In the genomic region with DNA sequence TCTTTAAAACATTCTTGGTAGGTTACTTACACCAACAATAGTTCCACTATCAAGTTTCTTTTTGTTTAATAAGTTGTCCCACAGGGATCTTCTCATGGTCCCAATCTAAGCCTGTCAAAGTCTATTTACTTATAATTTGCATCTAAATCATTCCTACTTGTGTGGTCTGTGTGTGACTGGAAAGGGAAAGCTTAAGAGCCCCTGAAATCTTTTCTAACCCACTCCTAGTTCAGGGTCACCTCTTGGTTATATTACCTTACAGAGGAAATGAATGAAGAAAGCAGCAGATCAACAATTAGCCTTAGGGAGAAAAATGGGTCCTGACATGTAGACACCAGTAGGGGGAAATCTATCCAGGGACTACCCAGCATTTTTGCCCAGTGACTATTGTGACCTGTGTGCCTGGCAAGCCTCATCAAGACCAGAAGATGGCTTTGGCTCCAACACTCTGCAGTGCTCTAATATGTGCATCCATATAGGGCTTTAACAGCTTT, we compare ENCODE assay signal across 9 cellular contexts.
A peak's percentile ranks its signal among the peaks of the same experiment; 100 is the strongest.
DNase-seq lines count a peak whose midpoint lies in the region; TF ChIP-seq lines count a peak whose summit lies in the region.
"Had no signal": no experiment of that assay in that cellular context is flagged by ENCODE, and none has a peak within 500 bp of the region (broad histone marks: within the 10 kb centered on the region; RNA-seq: fewer than 3 reads in every experiment).

No MANE protein-coding gene starts in this region.

- no peaks in the 10 kb centered on the region for H3K9me2 ChIP-seq in OCI-LY1 (ENCODE audit: low read depth, low read length)

- intact Hi-C loops in testis (cut with DNase I; ENCODE audit: low total_unique reads) = no loop called here
- intact Hi-C loops in posterior cingulate gyrus (cut with DNase I) = loop anchor here (5.0 kb wide), 1 partner anchor 107 kb away; no protein-coding TSS in a partner anchor
- intact Hi-C loops in adrenal gland (cut with DNase I) = no loop called here

- H3K4me2 ChIP-seq in OCI-LY1 (ENCODE audit: low read length) = no peak overlapping the region
- H3K4me2 ChIP-seq in fibroblast of lung (ENCODE audit: extremely low read depth, insufficient read depth, low read length) = no peak overlapping the region
- H3K4me2 ChIP-seq: BLaER1 treated with 17β-estradiol and CSF1 and Interleukin-3, amounts not matched to agents 10 nM and 100 nM had no signal

- H2AFZ ChIP-seq in OCI-LY1 (ENCODE audit: low read length) = no peak overlapping the region
- no peak overlapping the region for H2AFZ ChIP-seq in fibroblast of lung (ENCODE audit: low read length)

- H3K36me3 ChIP-seq in OCI-LY1 (ENCODE audit: insufficient read depth, low read length) = no peaks in the 10 kb centered on the region
- no peaks in the 10 kb centered on the region for H3K36me3 ChIP-seq in fibroblast of lung (ENCODE audit: control insufficient read depth, insufficient read depth, low read length)
- H3K36me3 ChIP-seq in testis (ENCODE audit: low read depth, missing control alignments) = no peaks in the 10 kb centered on the region
- no peaks in the 10 kb centered on the region for H3K36me3 ChIP-seq in adrenal gland (replicated peaks in 1 of 2)

- H3K79me2 ChIP-seq in OCI-LY1 (ENCODE audit: insufficient read depth, low read length) (no peaks in the 10 kb centered on the region), fibroblast of lung (ENCODE audit: control insufficient read depth, insufficient read depth, low read length) (no peaks in the 10 kb centered on the region)

- H3K4me3 ChIP-seq in OCI-LY1 (ENCODE audit: low read depth, low read length, poor library complexity, severe bottlenecking) (no peak overlapping the region), fibroblast of lung (replicated peaks in 1 of 4; ENCODE audit: control extremely low read depth in 1 of 4, insufficient read depth in 1 of 4, low read depth in 3 of 4, low read length in 4 of 4) (no peak overlapping the region), testis (no peak overlapping the region), adrenal gland (no peak overlapping the region)
- H3K4me3 ChIP-seq: BLaER1 treated with 17β-estradiol and CSF1 and Interleukin-3, amounts not matched to agents 10 nM and 100 nM had no signal

- H3K4me1 ChIP-seq in OCI-LY1 (ENCODE audit: insufficient read depth, low read length, severe bottlenecking) = no peaks in the 10 kb centered on the region
- H3K4me1 ChIP-seq in fibroblast of lung (ENCODE audit: control insufficient read depth, extremely low read depth, insufficient read depth, low read length) = no peaks in the 10 kb centered on the region
- H3K4me1 ChIP-seq in testis = peaks cover 6% of the 10 kb centered on the region
- H3K4me1 ChIP-seq in adrenal gland (replicated peaks in 1 of 2) = peaks cover 4 to 11% of the 10 kb centered on the region in 2 donors
- H3K4me1 ChIP-seq: BLaER1 treated with 17β-estradiol and CSF1 and Interleukin-3, amounts not matched to agents 10 nM and 100 nM had no signal

- no peak overlapping the region for H3K9ac ChIP-seq in OCI-LY1 (ENCODE audit: low read length)
- no peak overlapping the region for H3K9ac ChIP-seq in fibroblast of lung (ENCODE audit: insufficient read depth, low read length)
- H3K9ac ChIP-seq: BLaER1 treated with 17β-estradiol and CSF1 and Interleukin-3, amounts not matched to agents 10 nM and 100 nM had no signal

- H3K9me3 ChIP-seq in OCI-LY1 (ENCODE audit: low read length) (no peaks in the 10 kb centered on the region), fibroblast of lung (ENCODE audit: control insufficient read depth, insufficient read depth, low read depth, low read length) (no peaks in the 10 kb centered on the region), testis (no peaks in the 10 kb centered on the region), adrenal gland (replicated peaks in 1 of 3) (no peaks in the 10 kb centered on the region)

- no peak overlapping the region for H3K27ac ChIP-seq in OCI-LY1 (ENCODE audit: low read depth, low read length, poor library complexity, severe bottlenecking)
- H3K27ac ChIP-seq in fibroblast of lung (ENCODE audit: insufficient read depth, low read length) = no peak overlapping the region
- H3K27ac ChIP-seq in testis = no peak overlapping the region
- no peak overlapping the region for H3K27ac ChIP-seq in adrenal gland
- H3K27ac ChIP-seq: BLaER1 treated with 17β-estradiol and CSF1 and Interleukin-3, amounts not matched to agents 10 nM and 100 nM had no signal

- no peaks in the 10 kb centered on the region for H3F3A ChIP-seq in OCI-LY1 (ENCODE audit: insufficient read depth, low read length)

- TF ChIP-seq CTCF in OCI-LY1 (IDR thresholded peaks at IDR 0.05; ENCODE audit: low read length) = peak; percentile 43
- TF ChIP-seq CTCF in fibroblast of lung (conservative IDR thresholded peaks at IDR 0.05 in 1 of 2, IDR thresholded peaks at IDR 0.05 in 1 of 2; ENCODE audit: low read depth in 1 of 2, low read length in 2 of 2) = peak; percentile 13 to 35
- peak in 2 of 3 experiments; percentile 8 to 19 for TF ChIP-seq CTCF in testis (IDR thresholded peaks at IDR 0.05)
- peak in 3 of 6 experiments; percentile 11 to 27 (median 15) for TF ChIP-seq CTCF in adrenal gland (IDR thresholded peaks at IDR 0.05)

- TF ChIP-seq POLR2A in testis (IDR thresholded peaks at IDR 0.05) (no peak), adrenal gland (IDR thresholded peaks at IDR 0.05) (no peak)

- DNase-seq in NCI-H1417 (lab: John Stamatoyannopoulos, UW) (peak in 2 of 3 experiments; percentile 28 to 55), NCI-H1417 treated with DMSO at 0.1 percent for 48 hours (lab: John Stamatoyannopoulos, UW) (no peak), fibroblast of lung (ENCODE audit: low read depth in 2 of 2) (peak; percentile 26 to 64), testis (peak; percentile 28), NCI-H2081 (lab: John Stamatoyannopoulos, UW) (no peak), posterior cingulate gyrus (no peak), adrenal gland (no peak)

- H3K27me3 ChIP-seq in OCI-LY1 (ENCODE audit: insufficient read depth, low read length) (no peaks in the 10 kb centered on the region), fibroblast of lung (ENCODE audit: control insufficient read depth, insufficient read depth, low read length) (no peaks in the 10 kb centered on the region), testis (no peaks in the 10 kb centered on the region), adrenal gland (no peaks in the 10 kb centered on the region)
- H3K27me3 ChIP-seq: BLaER1 treated with 17β-estradiol and CSF1 and Interleukin-3, amounts not matched to agents 10 nM and 100 nM had no signal

- H4K20me1 ChIP-seq in OCI-LY1 (ENCODE audit: insufficient read depth, low read length) (no peaks in the 10 kb centered on the region), fibroblast of lung (ENCODE audit: control insufficient read depth, extremely low read depth, insufficient read depth, low read length) (no peaks in the 10 kb centered on the region)
- H4K20me1 ChIP-seq: BLaER1 treated with 17β-estradiol and CSF1 and Interleukin-3, amounts not matched to agents 10 nM and 100 nM had no signal

Comparison
In these comparisons a context has a peak if more than half of its experiments do, and no peak if none do; other contexts are left out.
1. DNase-seq: peak in NCI-H1417 (2 of 3), fibroblast of lung (2 of 2) and testis (single experiment); none in NCI-H1417 treated with DMSO at 0.1 percent for 48 hours (single experiment), NCI-H2081 (0 of 2), posterior cingulate gyrus (0 of 10) and adrenal gland (0 of 7).